13 cellular contexts compared by ENCODE assay signal in the genomic region with DNA sequence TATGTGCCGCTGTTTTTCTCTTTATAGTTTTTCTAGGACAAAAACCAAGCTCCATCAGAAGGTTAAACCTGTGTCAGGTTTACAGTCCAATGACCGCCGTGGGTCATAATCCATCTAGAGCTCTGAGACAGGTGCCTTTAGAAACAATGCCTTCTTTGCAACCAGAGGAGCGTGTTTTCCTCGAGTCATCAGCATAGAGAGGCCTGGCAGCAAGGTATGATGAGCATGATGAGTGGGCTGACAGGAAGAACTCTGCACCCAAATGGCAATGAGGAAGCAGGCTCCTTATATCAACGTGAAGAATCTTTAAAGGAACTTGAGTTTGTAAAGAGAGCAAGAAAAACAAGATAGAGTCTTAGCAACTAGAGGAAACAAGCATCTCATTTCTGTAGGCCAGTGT.
DNase-seq lines count a peak whose midpoint lies in the region; TF ChIP-seq lines count a peak whose summit lies in the region.
"Had no signal": no experiment of that assay in that cellular context is flagged by ENCODE, and none has a peak within 500 bp of the region (broad histone marks: within the 10 kb centered on the region; RNA-seq: fewer than 3 reads in every experiment).

No MANE protein-coding gene starts in this region.

- H3K4me3 Mint-ChIP-seq in activated CD4-positive, alpha-beta memory T cell treated with anti-CD3 and anti-CD28 coated beads for 36 hours = no peak overlapping the region
- no peak overlapping the region for H3K4me3 Mint-ChIP-seq in activated CD4-positive, alpha-beta memory T cell treated with anti-CD3 and anti-CD28 coated beads, Interleukin-2, amount 10 ng/mL, durations not matched to agents 7 days and 5 days
- H3K4me3 Mint-ChIP-seq: activated naive CD4-positive, alpha-beta T cell treated with anti-CD3 and anti-CD28 coated beads, Interleukin-2, amount 10 ng/mL, durations not matched to agents 7 days and 5 days; T-helper 1 cell treated with Interleukin-12 subunit alpha and Interleukin-12 subunit beta and Interleukin-4 antibody, amounts not matched to agents 30 μg/mL and 1 μg/mL, for 36 hours had no signal

- H3K9me3 ChIP-seq in BE2C (no peaks in the 10 kb centered on the region), Karpas-422 (ENCODE audit: low read length) (no peaks in the 10 kb centered on the region)
- H3K9me3 ChIP-seq: esophagus squamous epithelium, prostate gland had no signal

- no peaks in the 10 kb centered on the region for H3K27me3 Mint-ChIP-seq in activated CD4-positive, alpha-beta memory T cell treated with anti-CD3 and anti-CD28 coated beads for 36 hours
- H3K27me3 Mint-ChIP-seq in activated CD4-positive, alpha-beta memory T cell treated with anti-CD3 and anti-CD28 coated beads, Interleukin-2, amount 10 ng/mL, durations not matched to agents 7 days and 5 days = peaks cover 1% of the 10 kb centered on the region
- H3K27me3 Mint-ChIP-seq: activated naive CD4-positive, alpha-beta T cell treated with anti-CD3 and anti-CD28 coated beads, Interleukin-2, amount 10 ng/mL, durations not matched to agents 7 days and 5 days had no signal

- no peaks in the 10 kb centered on the region for H3K27me3 ChIP-seq in BE2C
- no peaks in the 10 kb centered on the region for H3K27me3 ChIP-seq in Karpas-422 (ENCODE audit: low read length)
- H3K27me3 ChIP-seq: esophagus squamous epithelium had no signal

- H4K20me1 ChIP-seq in Karpas-422 (ENCODE audit: insufficient read depth, low read depth, low read length) = no peaks in the 10 kb centered on the region

- peaks cover 2% of the 10 kb centered on the region for H3K4me1 Mint-ChIP-seq in activated CD4-positive, alpha-beta memory T cell treated with anti-CD3 and anti-CD28 coated beads for 36 hours (ENCODE audit: low read depth)
- no peaks in the 10 kb centered on the region for H3K4me1 Mint-ChIP-seq in activated CD4-positive, alpha-beta memory T cell treated with anti-CD3 and anti-CD28 coated beads, Interleukin-2, amount 10 ng/mL, durations not matched to agents 7 days and 5 days
- H3K4me1 Mint-ChIP-seq: activated naive CD4-positive, alpha-beta T cell treated with anti-CD3 and anti-CD28 coated beads, Interleukin-2, amount 10 ng/mL, durations not matched to agents 7 days and 5 days had no signal

- no peak for TF ChIP-seq CTCF in BE2C (IDR thresholded peaks at IDR 0.05; ENCODE audit: low read depth, low read length)

- H3K9ac ChIP-seq in Karpas-422 (ENCODE audit: low read length) = no peak overlapping the region

- no peak overlapping the region for H3K4me3 ChIP-seq in BE2C (ENCODE audit: low read depth, low read length)
- H3K4me3 ChIP-seq in Karpas-422 (ENCODE audit: low read length) = no peak overlapping the region
- H3K4me3 ChIP-seq: esophagus squamous epithelium, prostate gland had no signal

- no peak overlapping the region for H2AFZ ChIP-seq in Karpas-422 (ENCODE audit: low read length)

- no peaks in the 10 kb centered on the region for H3K36me3 Mint-ChIP-seq in activated CD4-positive, alpha-beta memory T cell treated with anti-CD3 and anti-CD28 coated beads for 36 hours
- no peaks in the 10 kb centered on the region for H3K36me3 Mint-ChIP-seq in activated CD4-positive, alpha-beta memory T cell treated with anti-CD3 and anti-CD28 coated beads, Interleukin-2, amount 10 ng/mL, durations not matched to agents 7 days and 5 days (ENCODE audit: low read depth)
- H3K36me3 Mint-ChIP-seq: activated naive CD4-positive, alpha-beta T cell treated with anti-CD3 and anti-CD28 coated beads, Interleukin-2, amount 10 ng/mL, durations not matched to agents 7 days and 5 days had no signal

- no peaks in the 10 kb centered on the region for H3K9me3 Mint-ChIP-seq in activated CD4-positive, alpha-beta memory T cell treated with anti-CD3 and anti-CD28 coated beads for 36 hours
- H3K9me3 Mint-ChIP-seq in activated CD4-positive, alpha-beta memory T cell treated with anti-CD3 and anti-CD28 coated beads, Interleukin-2, amount 10 ng/mL, durations not matched to agents 7 days and 5 days = no peaks in the 10 kb centered on the region
- H3K9me3 Mint-ChIP-seq: activated naive CD4-positive, alpha-beta T cell treated with anti-CD3 and anti-CD28 coated beads, Interleukin-2, amount 10 ng/mL, durations not matched to agents 7 days and 5 days; T-helper 1 cell treated with Interleukin-12 subunit alpha and Interleukin-12 subunit beta and Interleukin-4 antibody, amounts not matched to agents 30 μg/mL and 1 μg/mL, for 36 hours had no signal

- H3K4me1 ChIP-seq in BE2C (peaks cover 10% of the 10 kb centered on the region), Karpas-422 (ENCODE audit: low read length) (no peaks in the 10 kb centered on the region)
- H3K4me1 ChIP-seq: prostate gland had no signal

- H3K79me2 ChIP-seq in Karpas-422 (ENCODE audit: low read length) = no peaks in the 10 kb centered on the region

- CTCF ChIA-PET in activated CD4-positive, alpha-beta memory T cell treated with anti-CD3 and anti-CD28 coated beads for 36 hours (lab: Charles Lee) = no interaction called here
- CTCF ChIA-PET in activated CD4-positive, alpha-beta memory T cell treated with anti-CD3 and anti-CD28 coated beads, Interleukin-2, amount 10 ng/mL, durations not matched to agents 7 days and 5 days (lab: Charles Lee) = no interaction called here

- POLR2A ChIA-PET in activated CD4-positive, alpha-beta memory T cell treated with anti-CD3 and anti-CD28 coated beads for 36 hours (lab: Charles Lee) = no interaction called here
- POLR2A ChIA-PET in activated CD4-positive, alpha-beta memory T cell treated with anti-CD3 and anti-CD28 coated beads, Interleukin-2, amount 10 ng/mL, durations not matched to agents 7 days and 5 days (lab: Charles Lee) = no interaction called here

- H3K9me2 ChIP-seq in Karpas-422 (replicated peaks; ENCODE audit: insufficient read depth, low read length) = no peaks in the 10 kb centered on the region

- H3K36me3 ChIP-seq in BE2C (no peaks in the 10 kb centered on the region), Karpas-422 (ENCODE audit: insufficient read depth, low read length) (no peaks in the 10 kb centered on the region)
- H3K36me3 ChIP-seq: esophagus squamous epithelium, prostate gland had no signal

- intact Hi-C loops in activated CD4-positive, alpha-beta memory T cell treated with anti-CD3 and anti-CD28 coated beads for 36 hours (cut with micrococcal nuclease) = no loop called here

- no peak overlapping the region for H3K27ac Mint-ChIP-seq in activated CD4-positive, alpha-beta memory T cell treated with anti-CD3 and anti-CD28 coated beads for 36 hours
- H3K27ac Mint-ChIP-seq in activated CD4-positive, alpha-beta memory T cell treated with anti-CD3 and anti-CD28 coated beads, Interleukin-2, amount 10 ng/mL, durations not matched to agents 7 days and 5 days = no peak overlapping the region
- H3K27ac Mint-ChIP-seq: activated naive CD4-positive, alpha-beta T cell treated with anti-CD3 and anti-CD28 coated beads, Interleukin-2, amount 10 ng/mL, durations not matched to agents 7 days and 5 days; T-helper 1 cell treated with Interleukin-12 subunit alpha and Interleukin-12 subunit beta and Interleukin-4 antibody, amounts not matched to agents 30 μg/mL and 1 μg/mL, for 36 hours had no signal

- DNase-seq in activated CD4-positive, alpha-beta memory T cell treated with anti-CD3 and anti-CD28 coated beads for 36 hours = peak; percentile 9
- no peak for DNase-seq in activated CD4-positive, alpha-beta memory T cell treated with anti-CD3 and anti-CD28 coated beads, Interleukin-2, amount 10 ng/mL, durations not matched to agents 7 days and 5 days
- DNase-seq in NOMO-1 treated with DMSO at 0.1 percent for 48 hours (lab: John Stamatoyannopoulos, UW; ENCODE audit: unreplicated experiment) (peak; percentile 64), dermis blood vessel endothelial cell (peak; percentile 40), renal cortical epithelial cell (ENCODE audit: low read depth) (peak; percentile 56), BE2C (no peak), NCI-H1105 treated with DMSO at 0.1 percent for 48 hours (lab: John Stamatoyannopoulos, UW) (no peak), Karpas-422 (no peak)
- DNase-seq: activated naive CD4-positive, alpha-beta T cell treated with anti-CD3 and anti-CD28 coated beads, Interleukin-2, amount 10 ng/mL, durations not matched to agents 7 days and 5 days; esophagus squamous epithelium; NK-92 treated with Interleukin-12 subunit alpha and Interleukin-12 subunit beta, amount 100 ng/mL, for 24 hours had no signal

- no peak overlapping the region for H3K27ac ChIP-seq in Karpas-422 (ENCODE audit: low read length)
- H3K27ac ChIP-seq: esophagus squamous epithelium, prostate gland had no signal

- H3K4me2 ChIP-seq in Karpas-422 (ENCODE audit: low read depth, low read length, poor library complexity, severe bottlenecking) = no peak overlapping the region

Comparison
In these comparisons a context has a peak if more than half of its experiments do, and no peak if none do; other contexts are left out.
1. DNase-seq: peak in activated CD4-positive, alpha-beta memory T cell treated with anti-CD3 and anti-CD28 coated beads for 36 hours (single experiment), NOMO-1 treated with DMSO at 0.1 percent for 48 hours (single experiment), dermis blood vessel endothelial cell (single experiment) and renal cortical epithelial cell (single experiment); none in activated CD4-positive, alpha-beta memory T cell treated with anti-CD3 and anti-CD28 coated beads, Interleukin-2, amount 10 ng/mL, durations not matched to agents 7 days and 5 days (single experiment), BE2C (single experiment), NCI-H1105 treated with DMSO at 0.1 percent for 48 hours (single experiment) and Karpas-422 (single experiment).